ENCODE assay signal across 8 cellular contexts in the genomic region with DNA sequence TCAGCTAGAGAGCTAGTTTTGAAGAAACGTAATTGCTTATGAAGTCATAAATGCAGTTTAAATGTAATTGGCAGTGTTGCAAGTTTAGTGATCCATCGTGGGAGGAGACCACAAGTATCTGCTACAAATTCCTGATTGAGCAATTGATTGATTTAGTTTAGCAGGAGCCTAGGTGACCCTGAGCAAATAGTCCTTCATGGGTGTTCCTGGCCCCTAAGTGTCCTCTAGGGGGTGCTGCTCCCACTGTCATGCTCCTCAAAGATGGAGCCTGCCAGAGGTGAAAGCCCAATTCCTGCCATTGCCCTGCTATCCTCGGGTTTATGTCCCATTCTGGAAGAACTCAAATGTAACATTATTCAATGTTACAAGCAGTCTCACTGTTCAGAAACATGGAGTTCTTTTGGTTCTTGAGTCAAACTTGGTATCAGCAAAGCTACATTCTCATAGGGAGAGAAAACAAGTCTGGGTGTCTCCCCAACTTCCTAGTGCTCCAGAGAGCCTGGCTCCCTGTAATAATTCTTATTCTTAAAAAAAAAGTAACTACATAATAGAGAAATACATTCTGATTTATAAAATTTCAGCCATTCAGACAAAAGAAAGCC. TPM values are rescaled to one million over a fixed set of nuclear protein-coding genes. Genes with fewer than 3 reads are reported as not detected.
DNase-seq lines count a peak whose midpoint lies in the region; ATAC-seq and TF ChIP-seq lines count a peak whose summit lies in the region.

No MANE protein-coding gene starts in this region.

- H3K4me2 ChIP-seq in mesendoderm (ENCODE audit: low read length), result no peak overlapping the region

- H3K4me1 ChIP-seq in HEK293 (ENCODE audit: control insufficient read depth, insufficient read depth, low read length), result no peaks in the 10 kb centered on the region
- no peaks in the 10 kb centered on the region for H3K4me1 ChIP-seq in mesendoderm (ENCODE audit: control insufficient read depth, low read depth, low read length)

- H3K27ac Mint-ChIP-seq in effector memory CD8-positive, alpha-beta T cell, result no peak overlapping the region

- peaks cover 8% of the 10 kb centered on the region for H3K36me3 Mint-ChIP-seq in effector memory CD8-positive, alpha-beta T cell (ENCODE audit: insufficient read depth)

- H3K23ac ChIP-seq in mesendoderm (ENCODE audit: low read length), result no peak overlapping the region

- H3K9me3 ChIP-seq in HEK293 (ENCODE audit: control insufficient read depth, insufficient read depth, low read depth, low read length), result no peaks in the 10 kb centered on the region

- H3K4me3 ChIP-seq in HEK293 (ENCODE audit: low read depth, low read length) (no peak overlapping the region), mesendoderm (ENCODE audit: low read length) (no peak overlapping the region)

- no peak overlapping the region for H3K4me3 Mint-ChIP-seq in effector memory CD8-positive, alpha-beta T cell

- WGBS in mesendoderm (ENCODE audit: extremely low coverage, insufficient coverage, low lambda C conversion rate), result no CpG with 5 or more reads among the region's 3 CpGs

- H3K79me1 ChIP-seq in mesendoderm (ENCODE audit: low read length), result no peaks in the 10 kb centered on the region

- no peak overlapping the region for H2BK15ac ChIP-seq in mesendoderm (replicated peaks; ENCODE audit: low read depth)

- H3K18ac ChIP-seq in mesendoderm (ENCODE audit: low read length), result no peak overlapping the region

- TF ChIP-seq CTCF in HEK293 (tag by site-specific recombination; IDR thresholded peaks at IDR 0.05), result no peak

- peak; percentile 88 for ATAC-seq in effector memory CD8-positive, alpha-beta T cell (replicated peaks)
- ATAC-seq in HG03039 (IDR thresholded peaks at IDR 0.05; ENCODE audit: unreplicated experiment), result no peak

- H2BK5ac ChIP-seq in mesendoderm (ENCODE audit: low read length), result no peak overlapping the region

- H3K36me3 ChIP-seq in HEK293 (ENCODE audit: control insufficient read depth in 2 of 2, insufficient read depth in 1 of 2, low read length in 2 of 2) (no peaks in the 10 kb centered on the region), mesendoderm (ENCODE audit: control insufficient read depth, insufficient read depth, low read length) (no peaks in the 10 kb centered on the region)

- H3K9me3 Mint-ChIP-seq in effector memory CD8-positive, alpha-beta T cell, result no peaks in the 10 kb centered on the region

- no peak overlapping the region for H3K9ac ChIP-seq in mesendoderm (ENCODE audit: low read length)

- H3K4me1 Mint-ChIP-seq in effector memory CD8-positive, alpha-beta T cell (ENCODE audit: low read depth in 2 of 2), result peaks cover 0 to 3% of the 10 kb centered on the region in 2 donors

- no peak overlapping the region for H4K5ac ChIP-seq in mesendoderm (ENCODE audit: low read length)

- POLR2A ChIA-PET in HEK293 (lab: Yijun Ruan, JAX), result no interaction called here

- H3K27ac ChIP-seq in HEK293 (ENCODE audit: extremely low read depth, low read depth, low read length) (no peak overlapping the region), mesendoderm (ENCODE audit: low read depth, low read length) (no peak overlapping the region)

- no peak overlapping the region for H3K4ac ChIP-seq in mesendoderm (ENCODE audit: low read depth, low read length)

- CTCF ChIA-PET in HEK293 (lab: Yijun Ruan, JAX), result interaction anchor here (0.6 to 1.1 kb wide), 10 partner anchors 9 to 113 kb away, joined by 3 to 9 read pairs (median 3); a partner anchor contains a TSS

- no peak overlapping the region for H3K56ac ChIP-seq in mesendoderm (ENCODE audit: low read length)

- H3K27me3 ChIP-seq in mesendoderm (ENCODE audit: insufficient read depth, low read length, poor library complexity), result no peaks in the 10 kb centered on the region

- H3K79me2 ChIP-seq in mesendoderm (ENCODE audit: control insufficient read depth, insufficient read depth, low read length), result no peaks in the 10 kb centered on the region

- H4K8ac ChIP-seq in mesendoderm (ENCODE audit: low read depth, low read length), result no peak overlapping the region

- H2AK5ac ChIP-seq in mesendoderm (ENCODE audit: low read length), result no peak overlapping the region

- DNase-seq in CMK (ENCODE audit: low read depth), result peak; percentile 26
- DNase-seq in NCI-H460 (ENCODE audit: extremely low read depth, low read depth), result peak; percentile 39
- DNase-seq in activated CD4-positive, alpha-beta T cell treated with anti-CD3 and anti-CD28 coated beads, Interleukin-2, amount 50 U/mL, for 4 hours, result peak; percentile 70 to 72
- DNase-seq in effector memory CD8-positive, alpha-beta T cell, result peak; percentile 65 to 69 (median 66)
- DNase-seq in mesendoderm, result peak; percentile 80
- peak; percentile 83 for DNase-seq in stimulated activated CD8-positive, alpha-beta memory T cell treated with anti-CD3 and anti-CD28 coated beads, Interleukin-4, amount 100 ng/mL, for 48 hours

- no peak overlapping the region for H2BK120ac ChIP-seq in mesendoderm (ENCODE audit: low read depth, low read length)

- H3K27me3 Mint-ChIP-seq in effector memory CD8-positive, alpha-beta T cell, result no peaks in the 10 kb centered on the region

TF ChIP-seq in HEK293, 187 proteins besides CTCF, POLR2A, EP300 and RAD21:
- TF ChIP-seq ZNF654 (tag by site-specific recombination; IDR thresholded peaks at IDR 0.05; ENCODE audit: low read depth) (peak; percentile 53), ZNF610 (tag by site-specific recombination; IDR thresholded peaks at IDR 0.05; ENCODE audit: borderline replicate concordance) (no peak), ZNF404 (tag by site-specific recombination; IDR thresholded peaks at IDR 0.05) (no peak), KLF10 (tag by site-specific recombination; IDR thresholded peaks at IDR 0.05) (no peak), GLIS1 (tag by site-specific recombination; IDR thresholded peaks at IDR 0.05) (no peak), BCL11A (tag by site-specific recombination; IDR thresholded peaks at IDR 0.05; ENCODE audit: low read depth) (no peak), ZNF19 (tag by site-specific recombination; IDR thresholded peaks at IDR 0.05; ENCODE audit: low read depth) (no peak)
- TF ChIP-seq, protein P1, sequence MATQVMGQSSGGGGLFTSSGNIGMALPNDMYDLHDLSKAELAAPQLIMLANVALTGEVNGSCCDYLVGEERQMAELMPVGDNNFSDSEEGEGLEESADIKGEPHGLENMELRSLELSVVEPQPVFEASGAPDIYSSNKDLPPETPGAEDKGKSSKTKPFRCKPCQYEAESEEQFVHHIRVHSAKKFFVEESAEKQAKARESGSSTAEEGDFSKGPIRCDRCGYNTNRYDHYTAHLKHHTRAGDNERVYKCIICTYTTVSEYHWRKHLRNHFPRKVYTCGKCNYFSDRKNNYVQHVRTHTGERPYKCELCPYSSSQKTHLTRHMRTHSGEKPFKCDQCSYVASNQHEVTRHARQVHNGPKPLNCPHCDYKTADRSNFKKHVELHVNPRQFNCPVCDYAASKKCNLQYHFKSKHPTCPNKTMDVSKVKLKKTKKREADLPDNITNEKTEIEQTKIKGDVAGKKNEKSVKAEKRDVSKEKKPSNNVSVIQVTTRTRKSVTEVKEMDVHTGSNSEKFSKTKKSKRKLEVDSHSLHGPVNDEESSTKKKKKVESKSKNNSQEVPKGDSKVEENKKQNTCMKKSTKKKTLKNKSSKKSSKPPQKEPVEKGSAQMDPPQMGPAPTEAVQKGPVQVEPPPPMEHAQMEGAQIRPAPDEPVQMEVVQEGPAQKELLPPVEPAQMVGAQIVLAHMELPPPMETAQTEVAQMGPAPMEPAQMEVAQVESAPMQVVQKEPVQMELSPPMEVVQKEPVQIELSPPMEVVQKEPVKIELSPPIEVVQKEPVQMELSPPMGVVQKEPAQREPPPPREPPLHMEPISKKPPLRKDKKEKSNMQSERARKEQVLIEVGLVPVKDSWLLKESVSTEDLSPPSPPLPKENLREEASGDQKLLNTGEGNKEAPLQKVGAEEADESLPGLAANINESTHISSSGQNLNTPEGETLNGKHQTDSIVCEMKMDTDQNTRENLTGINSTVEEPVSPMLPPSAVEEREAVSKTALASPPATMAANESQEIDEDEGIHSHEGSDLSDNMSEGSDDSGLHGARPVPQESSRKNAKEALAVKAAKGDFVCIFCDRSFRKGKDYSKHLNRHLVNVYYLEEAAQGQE (tag by site-specific recombination; IDR thresholded peaks at IDR 0.05), result no peak

RNA-seq across cellular contexts. Expression of a gene that starts 29.8 kb away (rescaled TPM):
- 23.5 and 24.5 TPM in 2 replicates for total RNA-seq in NCI-H460 (2014; rRNA removed; shearing (Covaris generic))
- polyA plus RNA-seq in NCI-H460 (2014; cell fraction: nucleus; rRNA removed), result 13.7 and 13.8 TPM in 2 replicates
- polyA plus RNA-seq in mesendoderm (2013, experiment 1 of 2), result 13.6 TPM
- polyA plus RNA-seq in mesendoderm (2013, experiment 2 of 2), result 14.3 TPM

Comparison
In these comparisons a context has a peak if more than half of its experiments do, and no peak if none do; other contexts are left out.
1. DNase-seq: peak in every context shown above with its lines; median percentile 83 in stimulated activated CD8-positive, alpha-beta memory T cell treated with anti-CD3 and anti-CD28 coated beads, Interleukin-4, amount 100 ng/mL, for 48 hours; 80 in mesendoderm; 71 in activated CD4-positive, alpha-beta T cell treated with anti-CD3 and anti-CD28 coated beads, Interleukin-2, amount 50 U/mL, for 4 hours; 66 in effector memory CD8-positive, alpha-beta T cell; 39 in NCI-H460; 26 in CMK.